Comparison of ENCODE assay signal across 8 cellular contexts in genomic region chr3:197002701-197003454, GRCh38. TPM values are rescaled to one million over a fixed set of nuclear protein-coding genes. Genes with fewer than 3 reads are reported as not detected.
DNase-seq lines count a peak whose midpoint lies in the region; ATAC-seq and TF ChIP-seq lines count a peak whose summit lies in the region.

No MANE protein-coding gene starts in this region.

- ATAC-seq in HG03280 (IDR thresholded peaks at IDR 0.05; ENCODE audit: unreplicated experiment) (peak; percentile 72), mucosa of descending colon (peak; percentile 92)

- no peaks in the 10 kb centered on the region for H3K9me3 ChIP-seq in mucosa of descending colon

- peak in 12 of 14 donors; percentile 29 to 84 (median 46) for DNase-seq in C1 segment of cervical spinal cord (lab: John Stamatoyannopoulos, UW)
- peak; percentile 95 for DNase-seq in NCI-H774 (lab: John Stamatoyannopoulos, UW)
- DNase-seq in activated CD8-positive, alpha-beta memory T cell treated with anti-CD3 and anti-CD28 coated beads, Interleukin-2, amount 50 U/mL, for 4 hours: peak; percentile 85
- DNase-seq in epithelial cell of esophagus (ENCODE audit: low read depth): peak; percentile 91
- DNase-seq in mucosa of descending colon: peak; percentile 91 to 94 (median 92)
- peak; percentile 54 to 71 for DNase-seq in stimulated activated CD8-positive, alpha-beta memory T cell treated with anti-CD3 and anti-CD28 coated beads, Interleukin-4, amount 100 ng/mL, for 4 hours (ENCODE audit: low read depth in 2 of 2, low spot score in 1 of 2)

- TF ChIP-seq POLR2A in GM19099 (IDR thresholded peaks at IDR 0.05; ENCODE audit: extremely low read depth, insufficient read length, low read depth): peak; percentile 33

- peak overlapping the region; percentile 59 for H3K4me3 ChIP-seq in epithelial cell of esophagus (ENCODE audit: low read length)
- H3K4me3 ChIP-seq in mucosa of descending colon: peak overlapping the region; percentile 17

- TF ChIP-seq CTCF in epithelial cell of esophagus (IDR thresholded peaks at IDR 0.05; ENCODE audit: insufficient read depth, low read depth, low read length, missing control alignments): peak; percentile 23
- peak; percentile 82 for TF ChIP-seq CTCF in mucosa of descending colon (IDR thresholded peaks at IDR 0.05)

- intact Hi-C loops in mucosa of descending colon (cut with DNase I, micrococcal nuclease): loop anchor here in 1 of 2 donors (10.0 kb wide), 1 partner anchor 182 kb away; no protein-coding TSS in a partner anchor

- H3K36me3 ChIP-seq in mucosa of descending colon (ENCODE audit: low read depth): no peaks in the 10 kb centered on the region

- H3K4me1 ChIP-seq in mucosa of descending colon (ENCODE audit: low read depth): peaks cover 7% of the 10 kb centered on the region

RNA-seq across cellular contexts. Expression of gene MELTF, which starts 26.7 kb away (rescaled TPM):
- total RNA-seq in mucosa of descending colon: 10 to 100 TPM in 2 of 3 donors, 1 to 10 TPM in 1; 8.4 to 17.3 (median 10.7) TPM

RNA-seq across cellular contexts. Expression of gene PIGZ, which starts 34.2 kb away (rescaled TPM):
- 100 to 1,000 TPM in 2 of 3 donors, 10 to 100 TPM in 1; 29.1 to 131 (median 122) TPM for total RNA-seq in mucosa of descending colon

Comparison
In these comparisons a context has a peak if more than half of its experiments do, and no peak if none do; other contexts are left out.
1. Peak in every context shown above with its lines: DNase-seq, ATAC-seq and H3K4me3 ChIP-seq.